ENCODE assay signal across 2 cellular contexts in genomic region chr16:16045879-16046278, GRCh38.
TF ChIP-seq lines count a peak whose summit lies in the region.

No MANE protein-coding gene starts in this region.

TF ChIP-seq in SK-N-SH, 30 proteins besides CTCF, POLR2A, EP300 and RAD21 (continued from another document):
- no peak for TF ChIP-seq REST (IDR thresholded peaks at IDR 0.05; ENCODE audit: low read depth, low read length)
- TF ChIP-seq FOSL2 (IDR thresholded peaks at IDR 0.05; ENCODE audit: borderline replicate concordance, low read depth): no peak
- no peak for TF ChIP-seq MAX (IDR thresholded peaks at IDR 0.05; ENCODE audit: low read depth)
- TF ChIP-seq RCOR1 (IDR thresholded peaks at IDR 0.05; ENCODE audit: low read length): no peak
- no peak for TF ChIP-seq CHD2 (IDR thresholded peaks at IDR 0.05; ENCODE audit: low read length, partially characterized antibody)
- TF ChIP-seq GATA2 (CRISPR knock-in tag; IDR thresholded peaks at IDR 0.05): no peak
- TF ChIP-seq ZBTB33 (IDR thresholded peaks at IDR 0.05; ENCODE audit: borderline replicate concordance, low read depth): no peak
- no peak for TF ChIP-seq FOXM1 (IDR thresholded peaks at IDR 0.05; ENCODE audit: low read depth)

TF ChIP-seq in SK-N-SH treated with all-trans-retinoic acid at 6 μM for 48 hours, 23 proteins besides CTCF, POLR2A, EP300 and RAD21 (continued from another document):
- no peak for TF ChIP-seq ZFP30 (CRISPR knock-in tag; IDR thresholded peaks at IDR 0.05)
